24 cellular contexts compared by ENCODE assay signal in genomic region chr2:241489080-241489479, GRCh38.
"Had no signal": no experiment of that assay in that cellular context is flagged by ENCODE, and none has a peak within 500 bp of the region (broad histone marks: within the 10 kb centered on the region; RNA-seq: fewer than 3 reads in every experiment).

No MANE protein-coding gene starts in this region.

- DNase-seq: activated CD4-positive, alpha-beta T cell treated with anti-CD3 and anti-CD28 coated beads for 4 hours; activated CD8-positive, alpha-beta memory T cell treated with anti-CD3 and anti-CD28 coated beads, Interleukin-2, amount 50 U/mL, for 4 hours; activated CD8-positive, alpha-beta T cell treated with anti-CD3 and anti-CD28 coated beads for 36 hours; activated gamma-delta T cell treated with Interleukin-2 at 50 U/mL for 16 hours; activated naive CD4-positive, alpha-beta T cell treated with anti-CD3 and anti-CD28 coated beads, Interleukin-2, amount 10 ng/mL, durations not matched to agents 7 days and 5 days; activated naive CD8-positive, alpha-beta T cell treated with anti-CD3 and anti-CD28 coated beads for 36 hours; activated T-cell treated with anti-CD3 and anti-CD28 coated beads, Interleukin-2, amount 50 U/mL, for 72 hours; colonic mucosa; MG63; MV-4-11; NCI-H1092 treated with DMSO at 0.1 percent for 48 hours; NCI-H1436; NCI-H1694 treated with DMSO at 0.1 percent for 48 hours; NCI-H2029 treated with DMSO at 0.1 percent for 48 hours; NCI-H345; NCI-H510A; NCI-H526 treated with DMSO at 0.1 percent for 48 hours; NCI-H82; Peyer's patch; Right ventricle myocardium superior; SJCRH30; T-helper 17 cell; T-helper 9 cell had no signal

- H3K4me1 ChIP-seq: colonic mucosa had no signal

- H3K9me3 ChIP-seq: colonic mucosa, MG63, Peyer's patch, SJCRH30 had no signal

- H3K27me3 ChIP-seq: colonic mucosa, MG63, Peyer's patch, SJCRH30 had no signal

- ATAC-seq: activated CD4-positive, CD25-positive, alpha-beta regulatory T cell treated with anti-CD3 and anti-CD28 coated beads, Interleukin-2, amount 50 U/mL, for 24 hours; activated CD8-positive, alpha-beta T cell treated with anti-CD3 and anti-CD28 coated beads for 36 hours; activated T-cell treated with anti-CD3 and anti-CD28 coated beads, Interleukin-2, amount 50 U/mL, for 72 hours; T-helper 17 cell had no signal

- H3K4me3 ChIP-seq: colonic mucosa, MG63, Peyer's patch, SJCRH30 had no signal

- H3K27ac ChIP-seq: colonic mucosa, SJCRH30 had no signal
